Comparison of ENCODE assay signal across 8 cellular contexts in the genomic region with DNA sequence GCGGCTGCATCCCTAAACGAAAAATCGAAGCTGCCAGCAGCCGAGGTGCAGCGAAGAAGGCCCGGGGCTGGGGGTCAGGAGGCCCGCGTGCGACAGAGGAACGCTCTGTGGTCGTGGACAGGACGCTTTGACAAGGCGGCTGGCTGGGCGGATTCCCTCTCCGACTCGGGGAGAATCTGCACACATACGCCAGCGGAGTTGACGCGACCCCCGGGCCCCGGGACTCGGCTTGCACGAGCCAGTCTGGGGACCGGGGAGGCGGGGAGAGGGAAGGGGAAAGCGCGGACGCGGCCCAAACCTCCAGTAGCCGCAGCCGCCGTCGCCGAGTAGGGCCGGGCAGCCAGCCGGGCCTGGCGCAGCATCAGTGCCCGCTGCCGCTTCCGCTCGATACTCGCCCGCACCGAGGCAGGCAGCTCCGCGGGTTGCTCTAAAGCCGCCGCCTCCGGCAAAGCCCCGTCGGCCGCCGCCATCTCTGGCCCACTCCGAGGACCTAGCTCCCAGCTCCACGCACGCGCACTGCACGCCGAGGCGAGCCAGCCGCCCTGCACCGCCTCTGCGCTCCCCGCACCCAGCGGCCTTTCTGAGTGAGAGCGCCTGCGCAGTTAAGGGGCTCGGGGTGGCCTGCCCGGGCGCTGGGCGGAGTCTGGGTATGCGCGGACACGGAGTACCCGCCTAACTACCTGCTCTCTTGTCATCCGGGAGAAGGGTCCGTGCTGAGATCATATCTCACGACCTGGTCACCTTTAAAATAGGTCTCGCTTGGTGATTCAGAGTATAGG. TPM values are rescaled to one million over a fixed set of nuclear protein-coding genes. Genes with fewer than 3 reads are reported as not detected.
DNase-seq lines count a peak whose midpoint lies in the region; TF ChIP-seq lines count a peak whose summit lies in the region.

XPA (minus strand) TSS at position 518 of the 779 bp plus-strand sequence; CDS start at position 470, 48 bp downstream.

- H3K36me3 ChIP-seq in GM06990 (ENCODE audit: control insufficient read depth, insufficient read depth, low read length): no peaks in the 10 kb centered on the region
- H3K36me3 ChIP-seq in SK-N-SH (replicated peaks in 1 of 2; ENCODE audit: control insufficient read depth in 1 of 2, insufficient read depth in 2 of 2, low read length in 1 of 2): peaks cover 10 to 12% of the 10 kb centered on the region in 2 experiments
- H3K36me3 ChIP-seq in suprapubic skin: peaks cover 2% of the 10 kb centered on the region

- H3K9me3 Mint-ChIP-seq in HFFc6: no peaks in the 10 kb centered on the region

- H3K27ac ChIP-seq in SK-N-SH (ENCODE audit: low read depth in 2 of 2, low read length in 1 of 2): peak within 1 kb of the TSS; percentile 73 to 93
- peak within 1 kb of the TSS; percentile 94 for H3K27ac ChIP-seq in suprapubic skin

- TF ChIP-seq RAD21 in SK-N-SH (IDR thresholded peaks at IDR 0.05; ENCODE audit: low read length): no peak

- TF ChIP-seq CTCF in GM06990 (IDR thresholded peaks at IDR 0.05; ENCODE audit: insufficient read depth, low read length, poor library complexity, severe bottlenecking) (no peak), HFFc6 (IDR thresholded peaks at IDR 0.05) (no peak), NB4 (IDR thresholded peaks at IDR 0.05; ENCODE audit: low read depth, low read length) (no peak), SK-N-SH (IDR thresholded peaks at IDR 0.05) (no peak), suprapubic skin (IDR thresholded peaks at IDR 0.05) (no peak)

- no peaks in the 10 kb centered on the region for H3K9me2 ChIP-seq in SK-N-SH

- CTCF ChIA-PET in SK-N-SH (lab: Yijun Ruan, JAX): interaction anchor here (1.1 to 2.2 kb wide), 4 partner anchors 9 to 338 kb away, joined by 3 to 7 read pairs (median 4); no protein-coding TSS in a partner anchor

- no peak for TF ChIP-seq EP300 in SK-N-SH (IDR thresholded peaks at IDR 0.05; ENCODE audit: borderline replicate concordance in 1 of 2, low read depth in 1 of 2, low read length in 1 of 2)
- no peak for TF ChIP-seq EP300 in suprapubic skin (IDR thresholded peaks at IDR 0.05)

- H3F3A ChIP-seq in SK-N-SH (replicated peaks; ENCODE audit: insufficient read depth): no peaks in the 10 kb centered on the region

- H2AFZ ChIP-seq in SK-N-SH (ENCODE audit: low read depth): peak within 1 kb of the TSS; percentile 95

- TF ChIP-seq POLR2A in NB4 (IDR thresholded peaks at IDR 0.05; ENCODE audit: extremely low read depth, insufficient read length) (peak; percentile 87), suprapubic skin (IDR thresholded peaks at IDR 0.05) (peak in 1 of 2 donors; percentile 80)

- DNase-seq in GM06990 (ENCODE audit: extremely low read depth, insufficient read length) (peak; percentile 96), HFFc6 (peak; percentile 91), NB4 (ENCODE audit: low read depth) (peak; percentile 94), SK-N-SH (peak; percentile 99), globus pallidus (ENCODE audit: low spot score) (peak; percentile 94), occipital lobe (lab: John Stamatoyannopoulos, UW) (peak; percentile 92), suprapubic skin (ENCODE audit: low spot score in 2 of 2) (peak; percentile 97 to 98)
- DNase-seq in activated naive CD4-positive, alpha-beta T cell treated with anti-CD3 and anti-CD28 coated beads, Interleukin-2, amount 50 U/mL, for 16 hours: peak; percentile 98

- H3K27ac Mint-ChIP-seq in HFFc6: peak within 1 kb of the TSS; percentile 83

- under 1% methylated on average over 38 of the region's 80 CpGs for WGBS in SK-N-SH (ENCODE audit: low lambda C conversion rate)
- WGBS in suprapubic skin: under 1% methylated on average over 57 of the region's 80 CpGs

- H3K4me3 ChIP-seq in GM06990 (replicated peaks; ENCODE audit: low read depth, low read length): peak within 1 kb of the TSS; percentile 84
- peak within 1 kb of the TSS; percentile 80 for H3K4me3 ChIP-seq in NB4 (ENCODE audit: low read depth, low read length)
- H3K4me3 ChIP-seq in SK-N-SH (ENCODE audit: low read depth in 2 of 2, low read length in 1 of 2): peak within 1 kb of the TSS; percentile 82 to 95
- peak within 1 kb of the TSS; percentile 97 for H3K4me3 ChIP-seq in suprapubic skin

- peaks cover 33% of the 10 kb centered on the region for H3K79me2 ChIP-seq in SK-N-SH (ENCODE audit: insufficient read depth)

- peak within 1 kb of the TSS; percentile 83 for H3K9ac ChIP-seq in SK-N-SH

- POLR2A ChIA-PET in SK-N-SH (lab: Yijun Ruan, JAX): interaction anchor here (1.1 to 2.0 kb wide), 3 partner anchors 9 to 225 kb away, joined by 3 to 10 read pairs (median 5); partner anchors contain the start of genes NCBP1, TRMO and TSTD2

- H3K36me3 Mint-ChIP-seq in HFFc6 (ENCODE audit: low read depth): peaks cover 12% of the 10 kb centered on the region; the same call in 1 of the 2 replicates

- H3K27me3 ChIP-seq in GM06990 (replicated peaks; ENCODE audit: control insufficient read depth, insufficient read depth, low read length) (no peaks in the 10 kb centered on the region), SK-N-SH (ENCODE audit: insufficient read depth) (no peaks in the 10 kb centered on the region), suprapubic skin (no peaks in the 10 kb centered on the region)

- H3K4me2 ChIP-seq in SK-N-SH: peak within 1 kb of the TSS; percentile 92

- H3K4me1 ChIP-seq in SK-N-SH (ENCODE audit: control insufficient read depth in 1 of 2, insufficient read depth in 2 of 2, low read depth in 1 of 2, low read length in 1 of 2) (peaks cover 7 to 19% of the 10 kb centered on the region in 2 experiments; a peak in 3 of 4 replicates), suprapubic skin (peaks cover 36% of the 10 kb centered on the region)

- H3K9me3 ChIP-seq in SK-N-SH: no peaks in the 10 kb centered on the region
- H3K9me3 ChIP-seq in suprapubic skin: no peaks in the 10 kb centered on the region

- peaks cover 61% of the 10 kb centered on the region for H3K4me1 Mint-ChIP-seq in HFFc6 (ENCODE audit: low read depth)

- H3K4me3 Mint-ChIP-seq in HFFc6: peak within 1 kb of the TSS; percentile 96

- H4K20me1 ChIP-seq in SK-N-SH (ENCODE audit: insufficient read depth): peaks cover 5% of the 10 kb centered on the region; the same call in 1 of the 2 replicates

- peaks cover 9% of the 10 kb centered on the region for H3K27me3 Mint-ChIP-seq in HFFc6 (ENCODE audit: insufficient read depth)

TF ChIP-seq in SK-N-SH, 30 proteins besides CTCF, POLR2A, EP300 and RAD21:
- TF ChIP-seq TAF1 (IDR thresholded peaks at IDR 0.05; ENCODE audit: borderline replicate concordance, low read depth, low read length): peak; percentile 70
- no peak for TF ChIP-seq ELF1 (IDR thresholded peaks at IDR 0.05)
- peak; percentile 37; the same call in 1 of the 2 replicates for TF ChIP-seq MAX (IDR thresholded peaks at IDR 0.05; ENCODE audit: low read depth)
- TF ChIP-seq GABPA (IDR thresholded peaks at IDR 0.05; ENCODE audit: low read depth): no peak
- TF ChIP-seq YY1 (IDR thresholded peaks at IDR 0.05; ENCODE audit: low read depth): peak; percentile 82
- TF ChIP-seq PBX3 (IDR thresholded peaks at IDR 0.05): no peak
- TF ChIP-seq SIN3A (IDR thresholded peaks at IDR 0.05; ENCODE audit: borderline replicate concordance, low read depth, low read length): peak; percentile 75; the same call in 1 of the 2 replicates
- TF ChIP-seq EZH2phosphoT487 (IDR thresholded peaks at IDR 0.05; ENCODE audit: borderline replicate concordance, low read depth): no peak
- peak; percentile 75 for TF ChIP-seq MXI1 (IDR thresholded peaks at IDR 0.05; ENCODE audit: low read depth, low read length)
- peak; percentile 78 for TF ChIP-seq POLR2AphosphoS5 (IDR thresholded peaks at IDR 0.05; ENCODE audit: low read depth, low read length)
- peak; percentile 85 for TF ChIP-seq NRF1 (IDR thresholded peaks at IDR 0.05; ENCODE audit: low read depth, low read length)
- TF ChIP-seq JUND (IDR thresholded peaks at IDR 0.05): no peak

RNA-seq across cellular contexts. Expression of gene XPA, which starts in this region (rescaled TPM):
- 10 to 100 TPM in 2 of 6 experiments, 1 to 10 TPM in 4; 6.5 to 10.7 (median 9.6) TPM for total RNA-seq in HFFc6 (2021; fragmentation: NEBNext Ultra II Directional; extraction: Animal tissue kit (Norgen Biotek cat#: 25700))
- polyA plus RNA-seq in SK-N-SH (2012; rRNA removed): 3.2 and 3.3 TPM in 2 replicates
- 3.8 and 6.0 TPM in 2 replicates for polyA plus RNA-seq in SK-N-SH (2012; cell fraction: cytosol; rRNA removed)
- polyA plus RNA-seq in SK-N-SH (2012; cell fraction: nucleus; rRNA removed): 4.2 and 5.5 TPM in 2 replicates
- 20.9 TPM for total RNA-seq in occipital lobe
- 10 to 100 TPM in 3 of 4 donors, 1 to 10 TPM in 1; 8.2 to 21.1 (median 15.0) TPM for total RNA-seq in suprapubic skin

Comparison
In these comparisons a context has a peak if more than half of its experiments do, and no peak if none do; other contexts are left out.
1. Peak in every context shown above with its lines: DNase-seq, H3K4me3 ChIP-seq and H3K27ac ChIP-seq.